Comparison of ENCODE assay signal across 1 cellular context in the genomic region with DNA sequence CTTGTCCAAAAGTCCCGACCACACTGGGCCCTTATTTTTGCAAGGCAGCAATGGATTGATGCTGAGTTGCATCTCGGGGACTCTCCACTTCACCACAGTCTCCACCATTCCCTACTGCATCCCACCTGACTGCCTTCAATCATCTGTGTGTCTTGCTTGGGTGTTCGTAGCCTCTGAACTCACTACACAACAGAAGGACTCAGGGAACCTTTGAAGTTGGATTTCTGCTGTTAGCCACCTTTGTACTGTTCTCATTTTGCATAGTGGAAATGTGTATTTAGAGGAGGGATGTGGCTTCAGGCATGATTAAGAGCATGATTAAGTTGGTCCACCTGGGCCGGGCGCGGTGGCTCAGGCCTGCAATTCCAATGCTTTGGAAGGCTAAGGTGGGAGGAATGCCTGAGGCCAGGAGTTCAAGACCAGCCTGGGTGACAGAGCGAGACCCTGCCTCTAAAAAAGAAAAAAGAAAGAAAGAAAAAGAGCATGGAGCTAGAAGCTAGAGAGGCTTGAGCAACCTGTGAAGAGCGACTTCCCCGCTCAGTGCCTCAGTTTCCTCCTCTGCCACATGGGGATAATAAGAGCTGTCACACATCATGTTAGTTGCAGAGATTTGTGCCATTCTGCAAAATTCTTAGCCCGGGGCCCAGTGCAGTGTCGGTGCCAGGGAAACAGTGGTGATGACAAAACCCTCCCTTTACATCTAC.
A peak's percentile ranks its signal among the peaks of the same experiment; 100 is the strongest.
TF ChIP-seq lines count a peak whose summit lies in the region.

No MANE protein-coding gene starts in this region.

TF ChIP-seq in HepG2, 621 proteins besides CTCF, POLR2A, EP300 and RAD21 (continued from another document and continues in another):
- TF ChIP-seq, protein P1, sequence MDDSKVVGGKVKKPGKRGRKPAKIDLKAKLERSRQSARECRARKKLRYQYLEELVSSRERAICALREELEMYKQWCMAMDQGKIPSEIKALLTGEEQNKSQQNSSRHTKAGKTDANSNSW (CRISPR knock-in tag; IDR thresholded peaks at IDR 0.05; ENCODE audit: borderline replicate concordance): no peak
- TF ChIP-seq, protein P2, sequence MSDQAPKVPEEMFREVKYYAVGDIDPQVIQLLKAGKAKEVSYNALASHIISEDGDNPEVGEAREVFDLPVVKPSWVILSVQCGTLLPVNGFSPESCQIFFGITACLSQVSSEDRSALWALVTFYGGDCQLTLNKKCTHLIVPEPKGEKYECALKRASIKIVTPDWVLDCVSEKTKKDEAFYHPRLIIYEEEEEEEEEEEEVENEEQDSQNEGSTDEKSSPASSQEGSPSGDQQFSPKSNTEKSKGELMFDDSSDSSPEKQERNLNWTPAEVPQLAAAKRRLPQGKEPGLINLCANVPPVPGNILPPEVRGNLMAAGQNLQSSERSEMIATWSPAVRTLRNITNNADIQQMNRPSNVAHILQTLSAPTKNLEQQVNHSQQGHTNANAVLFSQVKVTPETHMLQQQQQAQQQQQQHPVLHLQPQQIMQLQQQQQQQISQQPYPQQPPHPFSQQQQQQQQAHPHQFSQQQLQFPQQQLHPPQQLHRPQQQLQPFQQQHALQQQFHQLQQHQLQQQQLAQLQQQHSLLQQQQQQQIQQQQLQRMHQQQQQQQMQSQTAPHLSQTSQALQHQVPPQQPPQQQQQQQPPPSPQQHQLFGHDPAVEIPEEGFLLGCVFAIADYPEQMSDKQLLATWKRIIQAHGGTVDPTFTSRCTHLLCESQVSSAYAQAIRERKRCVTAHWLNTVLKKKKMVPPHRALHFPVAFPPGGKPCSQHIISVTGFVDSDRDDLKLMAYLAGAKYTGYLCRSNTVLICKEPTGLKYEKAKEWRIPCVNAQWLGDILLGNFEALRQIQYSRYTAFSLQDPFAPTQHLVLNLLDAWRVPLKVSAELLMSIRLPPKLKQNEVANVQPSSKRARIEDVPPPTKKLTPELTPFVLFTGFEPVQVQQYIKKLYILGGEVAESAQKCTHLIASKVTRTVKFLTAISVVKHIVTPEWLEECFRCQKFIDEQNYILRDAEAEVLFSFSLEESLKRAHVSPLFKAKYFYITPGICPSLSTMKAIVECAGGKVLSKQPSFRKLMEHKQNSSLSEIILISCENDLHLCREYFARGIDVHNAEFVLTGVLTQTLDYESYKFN (CRISPR knock-in tag; conservative IDR thresholded peaks at IDR 0.05): peak; percentile 85
- TF ChIP-seq, protein P3, sequence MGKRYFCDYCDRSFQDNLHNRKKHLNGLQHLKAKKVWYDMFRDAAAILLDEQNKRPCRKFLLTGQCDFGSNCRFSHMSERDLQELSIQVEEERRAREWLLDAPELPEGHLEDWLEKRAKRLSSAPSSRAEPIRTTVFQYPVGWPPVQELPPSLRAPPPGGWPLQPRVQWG (CRISPR knock-in tag; IDR thresholded peaks at IDR 0.05; ENCODE audit: borderline replicate concordance, low read depth): no peak
- TF ChIP-seq ZKSCAN1 (IDR thresholded peaks at IDR 0.05; ENCODE audit: low read length) (peak; percentile 43), ZNF615 (CRISPR knock-in tag; IDR thresholded peaks at IDR 0.05; ENCODE audit: borderline replicate concordance) (no peak), ZFX (CRISPR knock-in tag; IDR thresholded peaks at IDR 0.05; ENCODE audit: low read depth) (peak; percentile 89), RBM22 (optimal IDR thresholded peaks at IDR 0.05; ENCODE audit: low read length) (no peak), ATM (IDR thresholded peaks at IDR 0.05; ENCODE audit: borderline replicate concordance) (no peak), ZNF17 (CRISPR knock-in tag; IDR thresholded peaks at IDR 0.05) (no peak), SNRNP70 (IDR thresholded peaks at IDR 0.05; ENCODE audit: low read depth, low read length) (no peak), MEIS2 (CRISPR knock-in tag; IDR thresholded peaks at IDR 0.05) (peak; percentile 93), FOSL2 (CRISPR knock-in tag; IDR thresholded peaks at IDR 0.05) (peak; percentile 73), CCDC6 (CRISPR knock-in tag; IDR thresholded peaks at IDR 0.05) (no peak; the same call in 1 of the 2 replicates), ZNF841 (CRISPR knock-in tag; IDR thresholded peaks at IDR 0.05; ENCODE audit: borderline replicate concordance) (no peak), THAP11 (CRISPR knock-in tag; IDR thresholded peaks at IDR 0.05) (peak; percentile 59), ZNF10 (CRISPR knock-in tag; IDR thresholded peaks at IDR 0.05; ENCODE audit: borderline replicate concordance, low read depth) (no peak), NFKB2 (CRISPR knock-in tag; IDR thresholded peaks at IDR 0.05; ENCODE audit: borderline replicate concordance) (no peak; the same call in 1 of the 2 replicates), RNF2 (conservative IDR thresholded peaks at IDR 0.05; ENCODE audit: low read depth) (no peak), NFIB (CRISPR knock-in tag; IDR thresholded peaks at IDR 0.05; ENCODE audit: borderline replicate concordance) (no peak), ZBTB3 (CRISPR knock-in tag; IDR thresholded peaks at IDR 0.05; ENCODE audit: borderline replicate concordance, low read depth) (0 out of 2 replicates have a peak, but pooled peaks have one; percentile 54), ZFP36 (IDR thresholded peaks at IDR 0.05; ENCODE audit: borderline replicate concordance, low read depth, low read length, partially characterized antibody) (peak; percentile 99), ZNF207 (IDR thresholded peaks at IDR 0.05; ENCODE audit: borderline replicate concordance) (no peak), ZNF350 (CRISPR knock-in tag; IDR thresholded peaks at IDR 0.05; ENCODE audit: borderline replicate concordance, low read depth) (no peak), ZNF180 (CRISPR knock-in tag; IDR thresholded peaks at IDR 0.05; ENCODE audit: borderline replicate concordance, low read depth) (peak; percentile 100), ZNF432 (CRISPR knock-in tag; IDR thresholded peaks at IDR 0.05; ENCODE audit: borderline replicate concordance) (no peak), ZNF30 (CRISPR knock-in tag; IDR thresholded peaks at IDR 0.05) (no peak), HNRNPUL1 (IDR thresholded peaks at IDR 0.05; ENCODE audit: low read depth, low read length) (no peak), GTF2F1 (IDR thresholded peaks at IDR 0.05; ENCODE audit: low read length) (peak; percentile 76), NFE2L1 (CRISPR knock-in tag; IDR thresholded peaks at IDR 0.05; ENCODE audit: borderline replicate concordance) (no peak), ARNTL (CRISPR knock-in tag; IDR thresholded peaks at IDR 0.05) (peak; percentile 74; the same call in 1 of the 2 replicates), JDP2 (CRISPR knock-in tag; IDR thresholded peaks at IDR 0.05; ENCODE audit: borderline replicate concordance) (no peak), FOSL1 (CRISPR knock-in tag; IDR thresholded peaks at IDR 0.05; ENCODE audit: borderline replicate concordance) (no peak), HDAC1 (CRISPR knock-in tag; IDR thresholded peaks at IDR 0.05) (peak; percentile 74), BCL6 (CRISPR knock-in tag; IDR thresholded peaks at IDR 0.05) (peak; percentile 84), YY1 (IDR thresholded peaks at IDR 0.05; ENCODE audit: insufficient read depth, insufficient replicate concordance, low read depth, low read length) (no peak), ZNF652 (CRISPR knock-in tag; IDR thresholded peaks at IDR 0.05; ENCODE audit: borderline replicate concordance, low read depth) (0 out of 2 replicates have a peak, but pooled peaks have one; percentile 19), NPAS2 (CRISPR knock-in tag; IDR thresholded peaks at IDR 0.05; ENCODE audit: borderline replicate concordance) (no peak), ZNF382 (CRISPR knock-in tag; IDR thresholded peaks at IDR 0.05; ENCODE audit: borderline replicate concordance) (no peak), ZNF333 (CRISPR knock-in tag; IDR thresholded peaks at IDR 0.05; ENCODE audit: borderline replicate concordance) (no peak), MBNL3 (CRISPR knock-in tag; conservative IDR thresholded peaks at IDR 0.05) (no peak)
- TF ChIP-seq, protein P4, sequence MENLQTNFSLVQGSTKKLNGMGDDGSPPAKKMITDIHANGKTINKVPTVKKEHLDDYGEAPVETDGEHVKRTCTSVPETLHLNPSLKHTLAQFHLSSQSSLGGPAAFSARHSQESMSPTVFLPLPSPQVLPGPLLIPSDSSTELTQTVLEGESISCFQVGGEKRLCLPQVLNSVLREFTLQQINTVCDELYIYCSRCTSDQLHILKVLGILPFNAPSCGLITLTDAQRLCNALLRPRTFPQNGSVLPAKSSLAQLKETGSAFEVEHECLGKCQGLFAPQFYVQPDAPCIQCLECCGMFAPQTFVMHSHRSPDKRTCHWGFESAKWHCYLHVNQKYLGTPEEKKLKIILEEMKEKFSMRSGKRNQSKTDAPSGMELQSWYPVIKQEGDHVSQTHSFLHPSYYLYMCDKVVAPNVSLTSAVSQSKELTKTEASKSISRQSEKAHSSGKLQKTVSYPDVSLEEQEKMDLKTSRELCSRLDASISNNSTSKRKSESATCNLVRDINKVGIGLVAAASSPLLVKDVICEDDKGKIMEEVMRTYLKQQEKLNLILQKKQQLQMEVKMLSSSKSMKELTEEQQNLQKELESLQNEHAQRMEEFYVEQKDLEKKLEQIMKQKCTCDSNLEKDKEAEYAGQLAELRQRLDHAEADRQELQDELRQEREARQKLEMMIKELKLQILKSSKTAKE (CRISPR knock-in tag; IDR thresholded peaks at IDR 0.05; ENCODE audit: borderline replicate concordance): peak; percentile 74
- TF ChIP-seq, protein P5, sequence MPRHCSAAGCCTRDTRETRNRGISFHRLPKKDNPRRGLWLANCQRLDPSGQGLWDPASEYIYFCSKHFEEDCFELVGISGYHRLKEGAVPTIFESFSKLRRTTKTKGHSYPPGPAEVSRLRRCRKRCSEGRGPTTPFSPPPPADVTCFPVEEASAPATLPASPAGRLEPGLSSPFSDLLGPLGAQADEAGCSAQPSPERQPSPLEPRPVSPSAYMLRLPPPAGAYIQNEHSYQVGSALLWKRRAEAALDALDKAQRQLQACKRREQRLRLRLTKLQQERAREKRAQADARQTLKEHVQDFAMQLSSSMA (CRISPR knock-in tag; IDR thresholded peaks at IDR 0.05): peak; percentile 84
- TF ChIP-seq, protein P6, sequence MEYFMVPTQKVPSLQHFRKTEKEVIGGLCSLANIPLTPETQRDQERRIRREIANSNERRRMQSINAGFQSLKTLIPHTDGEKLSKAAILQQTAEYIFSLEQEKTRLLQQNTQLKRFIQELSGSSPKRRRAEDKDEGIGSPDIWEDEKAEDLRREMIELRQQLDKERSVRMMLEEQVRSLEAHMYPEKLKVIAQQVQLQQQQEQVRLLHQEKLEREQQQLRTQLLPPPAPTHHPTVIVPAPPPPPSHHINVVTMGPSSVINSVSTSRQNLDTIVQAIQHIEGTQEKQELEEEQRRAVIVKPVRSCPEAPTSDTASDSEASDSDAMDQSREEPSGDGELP (IDR thresholded peaks at IDR 0.05; ENCODE audit: borderline replicate concordance, low read depth): peak; percentile 95
- TF ChIP-seq, protein P7, sequence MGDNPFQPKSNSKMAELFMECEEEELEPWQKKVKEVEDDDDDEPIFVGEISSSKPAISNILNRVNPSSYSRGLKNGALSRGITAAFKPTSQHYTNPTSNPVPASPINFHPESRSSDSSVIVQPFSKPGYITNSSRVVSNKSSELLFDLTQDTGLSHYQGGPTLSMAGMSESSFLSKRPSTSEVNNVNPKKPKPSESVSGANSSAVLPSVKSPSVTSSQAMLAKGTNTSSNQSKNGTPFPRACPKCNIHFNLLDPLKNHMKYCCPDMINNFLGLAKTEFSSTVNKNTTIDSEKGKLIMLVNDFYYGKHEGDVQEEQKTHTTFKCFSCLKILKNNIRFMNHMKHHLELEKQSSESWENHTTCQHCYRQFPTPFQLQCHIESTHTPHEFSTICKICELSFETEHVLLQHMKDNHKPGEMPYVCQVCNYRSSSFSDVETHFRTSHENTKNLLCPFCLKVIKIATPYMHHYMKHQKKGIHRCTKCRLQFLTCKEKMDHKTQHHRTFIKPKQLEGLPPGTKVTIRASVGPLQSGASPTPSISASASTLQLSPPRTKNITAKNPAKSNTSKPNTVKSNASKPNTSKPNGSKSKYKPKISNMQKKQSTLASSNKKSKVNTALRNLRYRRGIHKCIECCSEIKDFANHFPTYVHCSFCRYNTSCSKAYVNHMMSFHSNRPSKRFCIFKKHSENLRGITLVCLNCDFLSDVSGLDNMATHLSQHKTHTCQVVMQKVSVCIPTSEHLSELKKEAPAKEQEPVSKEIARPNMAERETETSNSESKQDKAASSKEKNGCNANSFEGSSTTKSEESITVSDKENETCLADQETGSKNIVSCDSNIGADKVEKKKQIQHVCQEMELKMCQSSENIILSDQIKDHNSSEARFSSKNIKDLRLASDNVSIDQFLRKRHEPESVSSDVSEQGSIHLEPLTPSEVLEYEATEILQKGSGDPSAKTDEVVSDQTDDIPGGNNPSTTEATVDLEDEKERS (CRISPR knock-in tag; IDR thresholded peaks at IDR 0.05): peak; percentile 98
- TF ChIP-seq, protein P8, sequence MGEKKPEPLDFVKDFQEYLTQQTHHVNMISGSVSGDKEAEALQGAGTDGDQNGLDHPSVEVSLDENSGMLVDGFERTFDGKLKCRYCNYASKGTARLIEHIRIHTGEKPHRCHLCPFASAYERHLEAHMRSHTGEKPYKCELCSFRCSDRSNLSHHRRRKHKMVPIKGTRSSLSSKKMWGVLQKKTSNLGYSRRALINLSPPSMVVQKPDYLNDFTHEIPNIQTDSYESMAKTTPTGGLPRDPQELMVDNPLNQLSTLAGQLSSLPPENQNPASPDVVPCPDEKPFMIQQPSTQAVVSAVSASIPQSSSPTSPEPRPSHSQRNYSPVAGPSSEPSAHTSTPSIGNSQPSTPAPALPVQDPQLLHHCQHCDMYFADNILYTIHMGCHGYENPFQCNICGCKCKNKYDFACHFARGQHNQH (CRISPR knock-in tag; IDR thresholded peaks at IDR 0.05): peak; percentile 74
